ENCODE assay signal across 23 cellular contexts in genomic region chr2:32777714-32778113, GRCh38.
"Had no signal": no experiment of that assay in that cellular context is flagged by ENCODE, and none has a peak within 500 bp of the region (broad histone marks: within the 10 kb centered on the region; RNA-seq: fewer than 3 reads in every experiment).

No MANE protein-coding gene starts in this region.

- H3K27ac ChIP-seq: colonic mucosa, esophagus muscularis mucosa, foreskin keratinocyte, gastroesophageal sphincter, heart left ventricle, hepatocyte, left lung had no signal

- H3K79me2 ChIP-seq: hepatocyte had no signal

- H3K4me3 ChIP-seq: colonic mucosa, esophagus muscularis mucosa, gastroesophageal sphincter, heart left ventricle, hepatocyte, left lung, lung had no signal

- FAIRE-seq: endometrium, kidney had no signal

- H3K27me3 ChIP-seq: colonic mucosa, esophagus muscularis mucosa, foreskin keratinocyte, gastroesophageal sphincter, heart left ventricle, hepatocyte, left lung had no signal

- H3K4me2 ChIP-seq: hepatocyte had no signal

- DNase-seq: colonic mucosa; cortex of kidney; effector CD8-positive, alpha-beta T cell; effector memory CD8-positive, alpha-beta T cell; endodermal cell; foreskin keratinocyte; heart left ventricle; hypothalamus; immature natural killer cell; islet precursor cell; kidney; kidney glomerular epithelial cell; left lung; left ventricle myocardium superior; mammary epithelial cell; mesendoderm; midbrain; naive thymus-derived CD4-positive, alpha-beta T cell had no signal

- H3K9me3 ChIP-seq: colonic mucosa had no signal

- H3K36me3 ChIP-seq: colonic mucosa had no signal

- ATAC-seq: effector memory CD8-positive, alpha-beta T cell; foreskin keratinocyte; gastroesophageal sphincter; heart left ventricle; left lung; left ventricle myocardium superior; naive thymus-derived CD4-positive, alpha-beta T cell had no signal

- H3K4me1 ChIP-seq: colonic mucosa, foreskin keratinocyte, left lung had no signal

- H2AFZ ChIP-seq: hepatocyte had no signal
